14 cellular contexts compared by ENCODE assay signal in genomic region chr14:101246894-101247853, GRCh38.
"Had no signal": no experiment of that assay in that cellular context is flagged by ENCODE, and none has a peak within 500 bp of the region (broad histone marks: within the 10 kb centered on the region; RNA-seq: fewer than 3 reads in every experiment).

No MANE protein-coding gene starts in this region.

- H3K9me3 Mint-ChIP-seq: activated naive CD8-positive, alpha-beta T cell treated with anti-CD3 and anti-CD28 coated beads, Interleukin-2, amount 10 ng/mL, durations not matched to agents 7 days and 5 days; dendritic cell treated with granulocyte-macrophage colony-stimulating factor and Interleukin-4, amounts not matched to agents 40 ng/mL and 50 ng/mL, for 4 days; stimulated activated naive CD8-positive, alpha-beta T cell treated with anti-CD3 and anti-CD28 coated beads, Interleukin-15, Interleukin-2, amounts not matched to agents 100 ng/mL and 50 ng/mL, for 24 hours; T-helper 2 cell treated with Interferon-gamma antibody and Interleukin-4, amounts not matched to agents 5 μg/mL and 100 μg/mL, for 36 hours had no signal

- H3K9ac ChIP-seq: neural progenitor cell had no signal

- H3K4me1 ChIP-seq: foreskin keratinocyte, neural progenitor cell, testis had no signal

- H3K27ac ChIP-seq: brain microvascular endothelial cell, foreskin keratinocyte, neural progenitor cell, testis had no signal

- H3K36me3 ChIP-seq: brain microvascular endothelial cell, neural progenitor cell had no signal

- H3K4me3 Mint-ChIP-seq: activated naive CD8-positive, alpha-beta T cell treated with anti-CD3 and anti-CD28 coated beads, Interleukin-2, amount 10 ng/mL, durations not matched to agents 7 days and 5 days; activated T-cell treated with anti-CD3 and anti-CD28 coated beads, Interleukin-2, amount 50 U/mL, for 72 hours; dendritic cell treated with granulocyte-macrophage colony-stimulating factor and Interleukin-4, amounts not matched to agents 40 ng/mL and 50 ng/mL, for 4 days; neural progenitor cell; stimulated activated naive CD8-positive, alpha-beta T cell treated with anti-CD3 and anti-CD28 coated beads, Interleukin-15, Interleukin-2, amounts not matched to agents 100 ng/mL and 50 ng/mL, for 24 hours; T-helper 2 cell treated with Interferon-gamma antibody and Interleukin-4, amounts not matched to agents 5 μg/mL and 100 μg/mL, for 36 hours had no signal

- H3K9me3 ChIP-seq: testis had no signal

- H3K27ac Mint-ChIP-seq: activated naive CD8-positive, alpha-beta T cell treated with anti-CD3 and anti-CD28 coated beads, Interleukin-2, amount 10 ng/mL, durations not matched to agents 7 days and 5 days; activated T-cell treated with anti-CD3 and anti-CD28 coated beads, Interleukin-2, amount 50 U/mL, for 72 hours; dendritic cell treated with granulocyte-macrophage colony-stimulating factor and Interleukin-4, amounts not matched to agents 40 ng/mL and 50 ng/mL, for 4 days; neural progenitor cell; stimulated activated naive CD8-positive, alpha-beta T cell treated with anti-CD3 and anti-CD28 coated beads, Interleukin-15, Interleukin-2, amounts not matched to agents 100 ng/mL and 50 ng/mL, for 24 hours; T-helper 2 cell treated with Interferon-gamma antibody and Interleukin-4, amounts not matched to agents 5 μg/mL and 100 μg/mL, for 36 hours had no signal

- H3K36me3 Mint-ChIP-seq: activated naive CD8-positive, alpha-beta T cell treated with anti-CD3 and anti-CD28 coated beads, Interleukin-2, amount 10 ng/mL, durations not matched to agents 7 days and 5 days; neural progenitor cell had no signal

- H3K4me1 Mint-ChIP-seq: neural progenitor cell had no signal

- H3K27me3 Mint-ChIP-seq: stimulated activated naive CD8-positive, alpha-beta T cell treated with anti-CD3 and anti-CD28 coated beads, Interleukin-15, Interleukin-2, amounts not matched to agents 100 ng/mL and 50 ng/mL, for 24 hours had no signal

- H3K27me3 ChIP-seq: brain microvascular endothelial cell, foreskin keratinocyte, neural progenitor cell, testis had no signal

- H3K4me2 ChIP-seq: neural progenitor cell had no signal

- H2AFZ ChIP-seq: neural progenitor cell had no signal

- ATAC-seq: activated T-cell treated with anti-CD3 and anti-CD28 coated beads, Interleukin-2, amount 50 U/mL, for 72 hours; foreskin keratinocyte; left colon had no signal

- DNase-seq: activated CD4-positive, alpha-beta T cell treated with anti-CD3 and anti-CD28 coated beads, Interleukin-2, amount 50 U/mL, for 4 hours; activated naive CD8-positive, alpha-beta T cell treated with anti-CD3 and anti-CD28 coated beads, Interleukin-2, amount 10 ng/mL, durations not matched to agents 7 days and 5 days; activated T-cell treated with anti-CD3 and anti-CD28 coated beads, Interleukin-2, amount 50 U/mL, for 72 hours; brain microvascular endothelial cell; effector memory CD4-positive, alpha-beta T cell; foreskin keratinocyte; glutamatergic neuron; left colon; SW 1271; testis had no signal

- H3K4me3 ChIP-seq: neural progenitor cell, testis had no signal
